In the genomic region with DNA sequence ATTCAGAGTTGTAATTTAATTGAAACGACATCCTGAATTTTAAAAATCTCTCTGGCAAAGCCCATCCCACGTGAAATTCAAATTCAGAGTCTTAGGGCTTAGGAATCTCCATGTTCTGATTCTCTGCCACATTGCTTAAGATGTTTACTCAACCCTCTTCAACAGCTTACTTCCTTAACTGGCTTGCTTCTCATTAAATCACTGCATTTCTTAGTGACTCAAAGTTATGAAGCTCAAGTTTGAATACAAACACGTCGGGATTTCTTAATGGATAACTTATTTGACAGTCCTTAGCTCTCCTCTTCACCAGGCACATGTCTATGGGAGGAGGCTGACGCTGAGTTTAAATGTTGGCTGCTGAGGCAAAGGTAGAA, we compare ENCODE assay signal across 8 cellular contexts.
DNase-seq lines count a peak whose midpoint lies in the region; ATAC-seq, FAIRE-seq and TF ChIP-seq lines count a peak whose summit lies in the region.

No MANE protein-coding gene starts in this region.

- H3K4me1 ChIP-seq in liver (ENCODE audit: control insufficient read depth in 4 of 4, insufficient read depth in 4 of 4, low read length in 3 of 4), result peaks cover 0 to 4% (median 0%) of the 10 kb centered on the region in 4 donors
- H3K4me1 ChIP-seq in HepG2 (ENCODE audit: insufficient read depth, low read length), result no peaks in the 10 kb centered on the region

- H3K36me3 ChIP-seq in liver (ENCODE audit: control insufficient read depth in 4 of 4, insufficient read depth in 3 of 4, low read depth in 1 of 4, low read length in 3 of 4) (no peaks in the 10 kb centered on the region), HepG2 (replicated peaks in 1 of 2; ENCODE audit: control insufficient read depth in 1 of 2, insufficient read depth in 2 of 2, low read length in 2 of 2) (no peaks in the 10 kb centered on the region)

- no peaks in the 10 kb centered on the region for H3K9me3 Mint-ChIP-seq in mesothelial cell of epicardium

- H3K4me1 Mint-ChIP-seq in mesothelial cell of epicardium, result peaks cover 36% of the 10 kb centered on the region

- H3K4me2 ChIP-seq in HepG2 (ENCODE audit: low read depth, low read length), result no peak overlapping the region

- H4K20me1 ChIP-seq in HepG2 (ENCODE audit: insufficient read depth, low read length), result no peaks in the 10 kb centered on the region

- no peaks in the 10 kb centered on the region for H3K79me2 ChIP-seq in HepG2 (ENCODE audit: insufficient read depth, low read length)

- no peaks in the 10 kb centered on the region for H3K36me3 Mint-ChIP-seq in mesothelial cell of epicardium

- H3K4me3 ChIP-seq in liver (ENCODE audit: low read depth in 1 of 3, low read length in 3 of 3) (peak overlapping the region in 1 of 3 donors; percentile 7), HepG2 (replicated peaks in 1 of 3; ENCODE audit: insufficient read depth in 1 of 3, low read depth in 2 of 3, low read length in 3 of 3) (no peak overlapping the region)

- 54% methylated on average over 5 of the region's 5 CpGs for WGBS in liver
- under 1% methylated on average over 5 of the region's 5 CpGs for WGBS in HepG2 (ENCODE audit: low lambda C conversion rate)

- TF ChIP-seq EP300 in HepG2 (IDR thresholded peaks at IDR 0.05; ENCODE audit: low read depth in 2 of 2, low read length in 2 of 2) (no peak), HepG2 (CRISPR knock-in tag; IDR thresholded peaks at IDR 0.05; ENCODE audit: borderline replicate concordance) (no peak)

- no peak for FAIRE-seq in HepG2 (lab: Jason Lieb, UNC)

- in situ Hi-C loops in HepG2 (cut with HindIII; ENCODE audit: extremely low pct_ligation_motif_present, low pct_unique_long_range_greater_than_20kb), result no loop called here

- POLR2A ChIA-PET in HepG2 (lab: Yijun Ruan, JAX), result no interaction called here

- no peak overlapping the region for H2AFZ ChIP-seq in HepG2 (ENCODE audit: low read length)

- intact Hi-C loops in HepG2 (cut with micrococcal nuclease; ENCODE audit: unreplicated experiment), result no loop called here

- DNase-seq in HepG2 (ENCODE audit: low spot score) (no peak), caudate nucleus (lab: John Stamatoyannopoulos, UW) (no peak), mesothelial cell of epicardium (ENCODE audit: low spot score in 2 of 2, unreplicated experiment in 2 of 2) (no peak)
- DNase-seq in activated CD4-positive, CD25-positive, alpha-beta regulatory T cell treated with anti-CD3 and anti-CD28 coated beads, Interleukin-2, amount 50 U/mL, for 72 hours, result no peak

- no peak for TF ChIP-seq POLR2A in HepG2 (IDR thresholded peaks at IDR 0.05; ENCODE audit: insufficient read depth in 1 of 2, low read depth in 2 of 2, low read length in 2 of 2)

- CTCF ChIA-PET in HepG2 (lab: Yijun Ruan, JAX; ENCODE audit: low intra/inter-chr PET ratio, low total read pairs), result no interaction called here

- H3K27ac Mint-ChIP-seq in mesothelial cell of epicardium, result peak overlapping the region; percentile 86

- peak overlapping the region; percentile 32 to 57 for H3K27ac ChIP-seq in liver (ENCODE audit: low read depth in 1 of 2, low read length in 2 of 2)
- H3K27ac ChIP-seq in HepG2 (ENCODE audit: extremely low read length, insufficient read depth, low read length), result no peak overlapping the region
- H3K27ac ChIP-seq in caudate nucleus (ENCODE audit: low read depth, low read length), result peak overlapping the region; percentile 95

- TF ChIP-seq RAD21 in liver (IDR thresholded peaks at IDR 0.05), result no peak
- no peak for TF ChIP-seq RAD21 in HepG2 (CRISPR knock-in tag; IDR thresholded peaks at IDR 0.05)

- no peak overlapping the region for H3K4me3 Mint-ChIP-seq in mesothelial cell of epicardium

- no peaks in the 10 kb centered on the region for H3K27me3 Mint-ChIP-seq in mesothelial cell of epicardium (ENCODE audit: low read depth)

- H3K9me3 ChIP-seq in liver (ENCODE audit: control insufficient read depth in 4 of 4, low read length in 3 of 4), result no peaks in the 10 kb centered on the region
- no peaks in the 10 kb centered on the region for H3K9me3 ChIP-seq in HepG2 (ENCODE audit: low read length)

- no peak for TF ChIP-seq CTCF in liver (IDR thresholded peaks at IDR 0.05; ENCODE audit: low read depth, low read length, missing input control)
- TF ChIP-seq CTCF in HepG2 (CRISPR knock-in tag; IDR thresholded peaks at IDR 0.05), result no peak
- no peak for TF ChIP-seq CTCF in mesothelial cell of epicardium (IDR thresholded peaks at IDR 0.05; ENCODE audit: unreplicated experiment)

- no TSS peak for BruUV-seq in HepG2 (replicated peaks; lab: Mats Ljungman, UMichigan)

- H3K27me3 ChIP-seq in liver (ENCODE audit: control insufficient read depth in 4 of 4, insufficient read depth in 4 of 4, low read length in 3 of 4) (peaks cover 0 to 2% (median 0%) of the 10 kb centered on the region in 4 donors), HepG2 (ENCODE audit: control insufficient read depth in 1 of 2, insufficient read depth in 2 of 2, low read length in 2 of 2) (peaks cover 3 to 45% of the 10 kb centered on the region in 2 experiments; a peak in 3 of 5 replicates)

- ATAC-seq in HepG2, result no peak
- no peak for ATAC-seq in HG02678 (IDR thresholded peaks at IDR 0.05; ENCODE audit: unreplicated experiment)
- ATAC-seq in GM21576 (IDR thresholded peaks at IDR 0.05; ENCODE audit: unreplicated experiment), result no peak
- no peak for ATAC-seq in HG03039 (IDR thresholded peaks at IDR 0.05; ENCODE audit: unreplicated experiment)

- H3K9ac ChIP-seq in liver (ENCODE audit: low read depth in 1 of 2, low read length in 2 of 2), result no peak overlapping the region
- H3K9ac ChIP-seq in HepG2 (ENCODE audit: insufficient read depth, low read depth, low read length), result no peak overlapping the region

TF ChIP-seq in liver, 16 proteins besides CTCF, POLR2A, EP300 and RAD21 (continues in another document):
- TF ChIP-seq GABPA (IDR thresholded peaks at IDR 0.05 in 1 of 2, conservative IDR thresholded peaks at IDR 0.05 in 1 of 2) (no peak), SP1 (IDR thresholded peaks at IDR 0.05) (no peak), YY1 (IDR thresholded peaks at IDR 0.05) (no peak), FOXA1 (IDR thresholded peaks at IDR 0.05) (no peak), FOXA2 (IDR thresholded peaks at IDR 0.05) (no peak), TAF1 (conservative IDR thresholded peaks at IDR 0.05) (no peak), EGR1 (IDR thresholded peaks at IDR 0.05; ENCODE audit: low read depth in 2 of 2) (no peak), NR2F2 (IDR thresholded peaks at IDR 0.05) (no peak), HNF4G (IDR thresholded peaks at IDR 0.05) (no peak)
- TF ChIP-seq, protein P1, sequence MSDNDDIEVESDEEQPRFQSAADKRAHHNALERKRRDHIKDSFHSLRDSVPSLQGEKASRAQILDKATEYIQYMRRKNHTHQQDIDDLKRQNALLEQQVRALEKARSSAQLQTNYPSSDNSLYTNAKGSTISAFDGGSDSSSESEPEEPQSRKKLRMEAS (IDR thresholded peaks at IDR 0.05), result no peak
- TF ChIP-seq, protein P2, sequence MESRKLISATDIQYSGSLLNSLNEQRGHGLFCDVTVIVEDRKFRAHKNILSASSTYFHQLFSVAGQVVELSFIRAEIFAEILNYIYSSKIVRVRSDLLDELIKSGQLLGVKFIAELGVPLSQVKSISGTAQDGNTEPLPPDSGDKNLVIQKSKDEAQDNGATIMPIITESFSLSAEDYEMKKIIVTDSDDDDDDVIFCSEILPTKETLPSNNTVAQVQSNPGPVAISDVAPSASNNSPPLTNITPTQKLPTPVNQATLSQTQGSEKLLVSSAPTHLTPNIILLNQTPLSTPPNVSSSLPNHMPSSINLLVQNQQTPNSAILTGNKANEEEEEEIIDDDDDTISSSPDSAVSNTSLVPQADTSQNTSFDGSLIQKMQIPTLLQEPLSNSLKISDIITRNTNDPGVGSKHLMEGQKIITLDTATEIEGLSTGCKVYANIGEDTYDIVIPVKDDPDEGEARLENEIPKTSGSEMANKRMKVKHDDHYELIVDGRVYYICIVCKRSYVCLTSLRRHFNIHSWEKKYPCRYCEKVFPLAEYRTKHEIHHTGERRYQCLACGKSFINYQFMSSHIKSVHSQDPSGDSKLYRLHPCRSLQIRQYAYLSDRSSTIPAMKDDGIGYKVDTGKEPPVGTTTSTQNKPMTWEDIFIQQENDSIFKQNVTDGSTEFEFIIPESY (IDR thresholded peaks at IDR 0.05), result no peak

TF ChIP-seq in HepG2, 621 proteins besides CTCF, POLR2A, EP300 and RAD21 (continues in another document):
- no peak for TF ChIP-seq ZNF891 (CRISPR knock-in tag; IDR thresholded peaks at IDR 0.05)
- TF ChIP-seq, protein P3, sequence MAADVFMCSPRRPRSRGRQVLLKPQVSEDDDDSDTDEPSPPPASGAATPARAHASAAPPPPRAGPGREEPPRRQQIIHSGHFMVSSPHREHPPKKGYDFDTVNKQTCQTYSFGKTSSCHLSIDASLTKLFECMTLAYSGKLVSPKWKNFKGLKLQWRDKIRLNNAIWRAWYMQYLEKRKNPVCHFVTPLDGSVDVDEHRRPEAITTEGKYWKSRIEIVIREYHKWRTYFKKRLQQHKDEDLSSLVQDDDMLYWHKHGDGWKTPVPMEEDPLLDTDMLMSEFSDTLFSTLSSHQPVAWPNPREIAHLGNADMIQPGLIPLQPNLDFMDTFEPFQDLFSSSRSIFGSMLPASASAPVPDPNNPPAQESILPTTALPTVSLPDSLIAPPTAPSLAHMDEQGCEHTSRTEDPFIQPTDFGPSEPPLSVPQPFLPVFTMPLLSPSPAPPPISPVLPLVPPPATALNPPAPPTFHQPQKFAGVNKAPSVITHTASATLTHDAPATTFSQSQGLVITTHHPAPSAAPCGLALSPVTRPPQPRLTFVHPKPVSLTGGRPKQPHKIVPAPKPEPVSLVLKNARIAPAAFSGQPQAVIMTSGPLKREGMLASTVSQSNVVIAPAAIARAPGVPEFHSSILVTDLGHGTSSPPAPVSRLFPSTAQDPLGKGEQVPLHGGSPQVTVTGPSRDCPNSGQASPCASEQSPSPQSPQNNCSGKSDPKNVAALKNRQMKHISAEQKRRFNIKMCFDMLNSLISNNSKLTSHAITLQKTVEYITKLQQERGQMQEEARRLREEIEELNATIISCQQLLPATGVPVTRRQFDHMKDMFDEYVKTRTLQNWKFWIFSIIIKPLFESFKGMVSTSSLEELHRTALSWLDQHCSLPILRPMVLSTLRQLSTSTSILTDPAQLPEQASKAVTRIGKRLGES (CRISPR knock-in tag; IDR thresholded peaks at IDR 0.05; ENCODE audit: borderline replicate concordance), result no peak
- TF ChIP-seq AHR (CRISPR knock-in tag; IDR thresholded peaks at IDR 0.05), result no peak
- no peak for TF ChIP-seq ZNF570 (CRISPR knock-in tag; IDR thresholded peaks at IDR 0.05; ENCODE audit: borderline replicate concordance)
- TF ChIP-seq, protein P4, sequence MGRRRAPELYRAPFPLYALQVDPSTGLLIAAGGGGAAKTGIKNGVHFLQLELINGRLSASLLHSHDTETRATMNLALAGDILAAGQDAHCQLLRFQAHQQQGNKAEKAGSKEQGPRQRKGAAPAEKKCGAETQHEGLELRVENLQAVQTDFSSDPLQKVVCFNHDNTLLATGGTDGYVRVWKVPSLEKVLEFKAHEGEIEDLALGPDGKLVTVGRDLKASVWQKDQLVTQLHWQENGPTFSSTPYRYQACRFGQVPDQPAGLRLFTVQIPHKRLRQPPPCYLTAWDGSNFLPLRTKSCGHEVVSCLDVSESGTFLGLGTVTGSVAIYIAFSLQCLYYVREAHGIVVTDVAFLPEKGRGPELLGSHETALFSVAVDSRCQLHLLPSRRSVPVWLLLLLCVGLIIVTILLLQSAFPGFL (CRISPR knock-in tag; IDR thresholded peaks at IDR 0.05), result no peak
- TF ChIP-seq ZNF143 (CRISPR knock-in tag; IDR thresholded peaks at IDR 0.05), result no peak
